ENCODE assay signal across 11 cellular contexts in genomic region chr14:22523283-22523682, GRCh38.
ATAC-seq and TF ChIP-seq lines count a peak whose summit lies in the region.
"Had no signal": no experiment of that assay in that cellular context is flagged by ENCODE, and none has a peak within 500 bp of the region (broad histone marks: within the 10 kb centered on the region; RNA-seq: fewer than 3 reads in every experiment).

No MANE protein-coding gene starts in this region.

- H3K9me3 Mint-ChIP-seq in activated T-helper 17 cell treated with anti-CD3 and anti-CD28 coated beads, Interleukin-2, amount 50 U/mL, for 72 hours: no peaks in the 10 kb centered on the region

- H4K20me1 ChIP-seq in BLaER1 (peaks cover 100% of the 10 kb centered on the region), DOHH2 (ENCODE audit: control insufficient read depth, insufficient read depth, low read depth, low read length) (no peaks in the 10 kb centered on the region)

- no peaks in the 10 kb centered on the region for H3K9me2 ChIP-seq in DOHH2 (replicated peaks; ENCODE audit: control insufficient read depth, low read length)

- peak overlapping the region; percentile 88 for H3K4me3 Mint-ChIP-seq in activated T-helper 17 cell treated with anti-CD3 and anti-CD28 coated beads, Interleukin-2, amount 50 U/mL, for 72 hours

- no peak overlapping the region for H3K27ac ChIP-seq in BLaER1
- peak overlapping the region; percentile 98 for H3K27ac ChIP-seq in DOHH2 (ENCODE audit: low read depth, low read length)
- H3K27ac ChIP-seq: gastroesophageal sphincter, SJSA1, suprapubic skin had no signal

- H3K4me3 ChIP-seq in BLaER1: no peak overlapping the region
- peak overlapping the region; percentile 57 for H3K4me3 ChIP-seq in DOHH2 (ENCODE audit: low read length)
- peak overlapping the region; percentile 0 for H3K4me3 ChIP-seq in mononuclear cell (ENCODE audit: low read length)
- H3K4me3 ChIP-seq: gastroesophageal sphincter, SJSA1, suprapubic skin had no signal

- TF ChIP-seq CTCF in DOHH2 (IDR thresholded peaks at IDR 0.05; ENCODE audit: low read depth, low read length, poor library complexity, severe bottlenecking): no peak

- peaks cover 100% of the 10 kb centered on the region for H3K36me3 Mint-ChIP-seq in activated T-helper 17 cell treated with anti-CD3 and anti-CD28 coated beads, Interleukin-2, amount 50 U/mL, for 72 hours (ENCODE audit: low read depth)

- no peak for ATAC-seq in activated T-helper 17 cell treated with anti-CD3 and anti-CD28 coated beads, Interleukin-2, amount 50 U/mL, for 72 hours (replicated peaks)
- ATAC-seq in HG03280 (IDR thresholded peaks at IDR 0.05; ENCODE audit: unreplicated experiment) (no peak), GM21737 (IDR thresholded peaks at IDR 0.05; ENCODE audit: unreplicated experiment) (no peak), GM18519 (IDR thresholded peaks at IDR 0.05; ENCODE audit: low FRiP score, unreplicated experiment) (no peak), GM18858 (IDR thresholded peaks at IDR 0.05; ENCODE audit: unreplicated experiment) (no peak)
- ATAC-seq: gastroesophageal sphincter had no signal

- no peaks in the 10 kb centered on the region for H3K27me3 Mint-ChIP-seq in activated T-helper 17 cell treated with anti-CD3 and anti-CD28 coated beads, Interleukin-2, amount 50 U/mL, for 72 hours

- H3K4me2 ChIP-seq in BLaER1 (peak overlapping the region; percentile 11; the same call in 1 of the 2 replicates), DOHH2 (ENCODE audit: low read length) (peak overlapping the region; percentile 70)

- H3K27ac Mint-ChIP-seq in activated T-helper 17 cell treated with anti-CD3 and anti-CD28 coated beads, Interleukin-2, amount 50 U/mL, for 72 hours: peak overlapping the region; percentile 88

- no peaks in the 10 kb centered on the region for H3K9me3 ChIP-seq in BLaER1
- H3K9me3 ChIP-seq in DOHH2 (ENCODE audit: control insufficient read depth, insufficient read depth, low read length): no peaks in the 10 kb centered on the region
- no peaks in the 10 kb centered on the region for H3K9me3 ChIP-seq in mononuclear cell (ENCODE audit: low read depth, low read length)
- H3K9me3 ChIP-seq: gastroesophageal sphincter, SJSA1, suprapubic skin had no signal

- H3K27me3 ChIP-seq in BLaER1: no peaks in the 10 kb centered on the region
- H3K27me3 ChIP-seq in DOHH2 (ENCODE audit: control insufficient read depth, low read length): no peaks in the 10 kb centered on the region
- no peaks in the 10 kb centered on the region for H3K27me3 ChIP-seq in mononuclear cell (ENCODE audit: insufficient read depth, low read length)
- H3K27me3 ChIP-seq: SJSA1, suprapubic skin had no signal

- H3K36me3 ChIP-seq in BLaER1 (peaks cover 98% of the 10 kb centered on the region), DOHH2 (ENCODE audit: control insufficient read depth, low read length) (peaks cover 40% of the 10 kb centered on the region)
- H3K36me3 ChIP-seq: gastroesophageal sphincter, suprapubic skin had no signal

- H3K4me1 ChIP-seq in BLaER1 (peaks cover 96% of the 10 kb centered on the region), DOHH2 (ENCODE audit: control insufficient read depth, low read length) (peaks cover 99% of the 10 kb centered on the region), mononuclear cell (ENCODE audit: insufficient read depth, low read length) (peaks cover 36% of the 10 kb centered on the region)
- H3K4me1 ChIP-seq: gastroesophageal sphincter had no signal

- peaks cover 48% of the 10 kb centered on the region for H3K4me1 Mint-ChIP-seq in activated T-helper 17 cell treated with anti-CD3 and anti-CD28 coated beads, Interleukin-2, amount 50 U/mL, for 72 hours

- peaks cover 41% of the 10 kb centered on the region for H3F3A ChIP-seq in DOHH2 (ENCODE audit: control insufficient read depth, insufficient read depth)

- H3K9ac ChIP-seq in BLaER1: no peak overlapping the region

- peaks cover 84% of the 10 kb centered on the region for H3K79me2 ChIP-seq in DOHH2 (ENCODE audit: control insufficient read depth, low read length)
